ENCODE assay signal across 8 cellular contexts in the genomic region with DNA sequence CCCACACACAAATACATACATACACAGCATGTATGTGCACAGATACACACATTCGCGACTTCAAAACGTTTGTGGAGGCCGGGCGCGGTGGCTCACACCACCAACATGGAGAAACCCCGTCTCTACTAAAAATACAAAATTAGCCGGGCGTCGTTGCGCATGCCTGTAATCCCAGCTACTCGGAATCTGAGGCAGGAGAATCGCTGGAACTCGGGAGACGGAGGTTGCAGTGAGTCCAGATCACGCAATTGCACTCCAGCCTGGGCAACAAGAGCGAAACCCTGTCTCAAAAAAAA. TPM values are rescaled to one million over a fixed set of nuclear protein-coding genes. Genes with fewer than 3 reads are reported as not detected.
A peak's percentile ranks its signal among the peaks of the same experiment; 100 is the strongest.
DNase-seq lines count a peak whose midpoint lies in the region; ATAC-seq, FAIRE-seq and TF ChIP-seq lines count a peak whose summit lies in the region.
"Not testable (repeated sequence)": the region's sequence is repeated elsewhere in the genome, so short reads cannot be mapped to it uniquely, and the experiment has no call there.
"Had no signal": no experiment of that assay in that cellular context is flagged by ENCODE, and none has a peak within 500 bp of the region (broad histone marks: within the 10 kb centered on the region; RNA-seq: fewer than 3 reads in every experiment).

No MANE protein-coding gene starts in this region.

- not testable (repeated sequence) for H3K27me3 ChIP-seq in BLaER1 treated with 17β-estradiol and CSF1 and Interleukin-3, amounts not matched to agents 10 nM and 100 nM; DND-41 (ENCODE audit: insufficient read depth, low read length, poor library complexity); keratinocyte (ENCODE audit: control insufficient read depth, extremely low read depth, insufficient read depth, low read length)

- not testable (repeated sequence) for H2AFZ ChIP-seq in DND-41 (ENCODE audit: low read depth, low read length); keratinocyte (ENCODE audit: control insufficient read depth, low read length)

- DNase-seq in DND-41; T-helper 17 cell; keratinocyte (ENCODE audit: low read depth, low spot score); natural killer cell: not testable (repeated sequence)

- H3K4me3 Mint-ChIP-seq in T-helper 17 cell; dendritic cell treated with granulocyte-macrophage colony-stimulating factor and Interleukin-4, amounts not matched to agents 40 ng/mL and 50 ng/mL, for 4 days; natural killer cell: not testable (repeated sequence)
- peak overlapping the region; percentile 60 for H3K4me3 Mint-ChIP-seq in activated T-helper 17 cell treated with anti-CD3 and anti-CD28 coated beads, Interleukin-2, amount 50 U/mL, for 72 hours

- H4K20me1 ChIP-seq in BLaER1 treated with 17β-estradiol and CSF1 and Interleukin-3, amounts not matched to agents 10 nM and 100 nM: peaks cover 0 to 40% (median 10%) of the 10 kb centered on the region in 11 experiments; a peak in 11 of 22 replicates
- not testable (repeated sequence) for H4K20me1 ChIP-seq in DND-41 (ENCODE audit: insufficient read depth, low read length); keratinocyte (ENCODE audit: control insufficient read depth, extremely low read depth, insufficient read depth, low read length)

- not testable (repeated sequence) for H3K36me3 Mint-ChIP-seq in T-helper 17 cell (ENCODE audit: low read depth); natural killer cell
- peaks cover 19% of the 10 kb centered on the region for H3K36me3 Mint-ChIP-seq in activated T-helper 17 cell treated with anti-CD3 and anti-CD28 coated beads, Interleukin-2, amount 50 U/mL, for 72 hours (ENCODE audit: low read depth)
- peaks cover 40% of the 10 kb centered on the region for H3K36me3 Mint-ChIP-seq in dendritic cell treated with granulocyte-macrophage colony-stimulating factor and Interleukin-4, amounts not matched to agents 40 ng/mL and 50 ng/mL, for 4 days (ENCODE audit: low read depth)

- H3K9me3 Mint-ChIP-seq in activated T-helper 17 cell treated with anti-CD3 and anti-CD28 coated beads, Interleukin-2, amount 50 U/mL, for 72 hours; dendritic cell treated with granulocyte-macrophage colony-stimulating factor and Interleukin-4, amounts not matched to agents 40 ng/mL and 50 ng/mL, for 4 days; natural killer cell: not testable (repeated sequence)

- H3K27ac Mint-ChIP-seq in T-helper 17 cell (peak overlapping the region; percentile 90), natural killer cell (peak overlapping the region; percentile 84 to 98)
- peak overlapping the region; percentile 67 for H3K27ac Mint-ChIP-seq in activated T-helper 17 cell treated with anti-CD3 and anti-CD28 coated beads, Interleukin-2, amount 50 U/mL, for 72 hours
- H3K27ac Mint-ChIP-seq in dendritic cell treated with granulocyte-macrophage colony-stimulating factor and Interleukin-4, amounts not matched to agents 40 ng/mL and 50 ng/mL, for 4 days: peak overlapping the region; percentile 10

- not testable (repeated sequence) for H3K79me2 ChIP-seq in DND-41 (ENCODE audit: insufficient read depth, low read length); keratinocyte (ENCODE audit: control insufficient read depth, insufficient read depth, low read length)

- H3K36me3 ChIP-seq in BLaER1 treated with 17β-estradiol and CSF1 and Interleukin-3, amounts not matched to agents 10 nM and 100 nM: peaks cover 26 to 42% (median 36%) of the 10 kb centered on the region in 11 experiments
- H3K36me3 ChIP-seq in DND-41 (ENCODE audit: insufficient read depth, low read length) (peaks cover 19% of the 10 kb centered on the region), keratinocyte (ENCODE audit: control insufficient read depth in 2 of 2, extremely low read depth in 1 of 2, insufficient read depth in 2 of 2, low read length in 2 of 2) (peaks cover 10 to 13% of the 10 kb centered on the region in 2 experiments)

- FAIRE-seq in keratinocyte (lab: Jason Lieb, UNC): not testable (repeated sequence)

- H3K4me2 ChIP-seq in BLaER1 treated with 17β-estradiol and CSF1 and Interleukin-3, amounts not matched to agents 10 nM and 100 nM: peak overlapping the region in 8 of 11 experiments; percentile 39 to 92 (median 82); a peak in 9 of 22 replicates
- not testable (repeated sequence) for H3K4me2 ChIP-seq in DND-41 (ENCODE audit: insufficient read depth, low read length); keratinocyte (ENCODE audit: control insufficient read depth, extremely low read depth, insufficient read depth, low read depth, low read length)

- not testable (repeated sequence) for H3K9me1 ChIP-seq in keratinocyte (ENCODE audit: control insufficient read depth, extremely low read depth, insufficient read depth, low read length)

- not testable (repeated sequence) for ATAC-seq in DND-41 (ENCODE audit: insufficient read depth, low read depth); T-helper 17 cell; activated T-helper 17 cell treated with anti-CD3 and anti-CD28 coated beads, Interleukin-2, amount 50 U/mL, for 72 hours (replicated peaks); natural killer cell

- dilution Hi-C loops in keratinocyte (cut with MboI; ENCODE audit: extremely low pct_ligation_motif_present, low sequenced_read_pairs): not testable (repeated sequence)

- not testable (repeated sequence) for TF ChIP-seq CTCF in DND-41 (IDR thresholded peaks at IDR 0.05; ENCODE audit: borderline replicate concordance, extremely low read depth, low read length, poor library complexity, severe bottlenecking); keratinocyte (optimal IDR thresholded peaks at IDR 0.05 in 1 of 3, IDR thresholded peaks at IDR 0.05 in 1 of 3, conservative IDR thresholded peaks at IDR 0.05 in 1 of 3; ENCODE audit: extremely low read depth in 1 of 3, insufficient read depth in 2 of 3, low read length in 3 of 3); natural killer cell (IDR thresholded peaks at IDR 0.05)

- not testable (repeated sequence) for H3K9me3 ChIP-seq in BLaER1 treated with 17β-estradiol and CSF1 and Interleukin-3, amounts not matched to agents 10 nM and 100 nM (replicated peaks in 1 of 11); DND-41 (ENCODE audit: insufficient read depth, low read length, severe bottlenecking); T-helper 17 cell (ENCODE audit: control insufficient read depth, low read length, poor library complexity, severe bottlenecking); keratinocyte (ENCODE audit: control insufficient read depth, low read depth, low read length)

- H3K4me3 ChIP-seq in BLaER1 treated with 17β-estradiol and CSF1 and Interleukin-3, amounts not matched to agents 10 nM and 100 nM; DND-41 (ENCODE audit: low read depth in 1 of 2, low read length in 2 of 2); keratinocyte (ENCODE audit: control insufficient read depth in 2 of 3, extremely low read depth in 1 of 3, insufficient read depth in 2 of 3, low read depth in 1 of 3, low read length in 3 of 3): not testable (repeated sequence)

- intact Hi-C loops in dendritic cell treated with granulocyte-macrophage colony-stimulating factor and Interleukin-4, amounts not matched to agents 40 ng/mL and 50 ng/mL, for 4 days (cut with micrococcal nuclease): loop anchor here (1.0 to 10.0 kb wide), 4 partner anchors 89 to 302 kb away; no protein-coding TSS in a partner anchor
- intact Hi-C loops in natural killer cell (cut with micrococcal nuclease): loop anchor here (1.0 to 2.0 kb wide), 3 partner anchors 221 to 302 kb away; no protein-coding TSS in a partner anchor

- H3K4me1 Mint-ChIP-seq in T-helper 17 cell (peaks cover 26% of the 10 kb centered on the region), natural killer cell (peaks cover 30 to 58% of the 10 kb centered on the region in 2 donors)
- peaks cover 13% of the 10 kb centered on the region for H3K4me1 Mint-ChIP-seq in activated T-helper 17 cell treated with anti-CD3 and anti-CD28 coated beads, Interleukin-2, amount 50 U/mL, for 72 hours
- H3K4me1 Mint-ChIP-seq in dendritic cell treated with granulocyte-macrophage colony-stimulating factor and Interleukin-4, amounts not matched to agents 40 ng/mL and 50 ng/mL, for 4 days (ENCODE audit: low read depth): peaks cover 35% of the 10 kb centered on the region

- H3K4me1 ChIP-seq in BLaER1 treated with 17β-estradiol and CSF1 and Interleukin-3, amounts not matched to agents 10 nM and 100 nM: peaks cover 54 to 86% (median 80%) of the 10 kb centered on the region in 10 experiments
- not testable (repeated sequence) for H3K4me1 ChIP-seq in DND-41 (ENCODE audit: insufficient read depth, low read length)
- H3K4me1 ChIP-seq in keratinocyte (ENCODE audit: control insufficient read depth, extremely low read depth, insufficient read depth, low read length): peaks cover 48% of the 10 kb centered on the region

- H3K9ac ChIP-seq in BLaER1 treated with 17β-estradiol and CSF1 and Interleukin-3, amounts not matched to agents 10 nM and 100 nM: peak overlapping the region in 1 of 11 experiments; percentile 33; a peak in 2 of 22 replicates
- not testable (repeated sequence) for H3K9ac ChIP-seq in DND-41 (ENCODE audit: low read depth, low read length); keratinocyte (ENCODE audit: control insufficient read depth, extremely low read depth, insufficient read depth, low read length)

- not testable (repeated sequence) for H3K27me3 Mint-ChIP-seq in T-helper 17 cell; activated T-helper 17 cell treated with anti-CD3 and anti-CD28 coated beads, Interleukin-2, amount 50 U/mL, for 72 hours; natural killer cell (ENCODE audit: low read depth in 2 of 2)
- peaks cover 18% of the 10 kb centered on the region for H3K27me3 Mint-ChIP-seq in dendritic cell treated with granulocyte-macrophage colony-stimulating factor and Interleukin-4, amounts not matched to agents 40 ng/mL and 50 ng/mL, for 4 days

- H3K27ac ChIP-seq in BLaER1 treated with 17β-estradiol and CSF1 and Interleukin-3, amounts not matched to agents 10 nM and 100 nM: not testable (repeated sequence)
- peak overlapping the region; percentile 30; the same call in 1 of the 2 replicates for H3K27ac ChIP-seq in DND-41 (ENCODE audit: low read length)
- H3K27ac ChIP-seq in keratinocyte (ENCODE audit: control insufficient read depth, insufficient read depth, low read length): peak overlapping the region; percentile 5

RNA-seq across cellular contexts. Expression of gene IL21R, which starts 55.6 kb away (rescaled TPM):
- 10 to 100 TPM; 17.6 to 26.4 TPM for total RNA-seq in T-helper 17 cell
- total RNA-seq in activated T-helper 17 cell treated with anti-CD3 and anti-CD28 coated beads, Interleukin-2, amount 50 U/mL, for 72 hours: 10 to 100 TPM; 41.8 to 53.6 TPM
- 0.09 to 0.12 TPM (median 0.12 TPM) in 3 replicates for polyA plus RNA-seq in keratinocyte
- not detected for polyA plus RNA-seq in keratinocyte (2011; ENCODE audit: low read depth)
- 0.05 and 0.06 TPM in 2 replicates for polyA plus RNA-seq in keratinocyte (2011; cell fraction: cytosol; rRNA removed)
- polyA plus RNA-seq in keratinocyte (2011; cell fraction: nucleus; rRNA removed): 0.10 and 0.13 TPM in 2 replicates
- 0.16 TPM in 1 of 2 replicates, not detected in the other for polyA plus RNA-seq in keratinocyte (2012; ENCODE audit: low replicate concordance)
- polyA minus RNA-seq in keratinocyte: 0.06 to 0.33 TPM (median 0.26 TPM) in 3 replicates
- polyA minus RNA-seq in keratinocyte (2011; cell fraction: cytosol; rRNA and poly(A)+ RNA removed): not detected
- 0.16 TPM in 1 of 2 replicates, not detected in the other for polyA minus RNA-seq in keratinocyte (2011; cell fraction: nucleus; rRNA and poly(A)+ RNA removed)
- 10 to 100 TPM; 24.3 to 45.7 (median 26.5) TPM for total RNA-seq in natural killer cell
- total RNA-seq: Daoy had no signal

Comparison
In these comparisons a context has a peak if more than half of its experiments do, and no peak if none do; other contexts are left out.
1. H3K27ac Mint-ChIP-seq: peak in every context shown above with its lines; median percentile 91 in natural killer cell; 90 in T-helper 17 cell; 67 in activated T-helper 17 cell treated with anti-CD3 and anti-CD28 coated beads, Interleukin-2, amount 50 U/mL, for 72 hours; 10 in dendritic cell treated with granulocyte-macrophage colony-stimulating factor and Interleukin-4, amounts not matched to agents 40 ng/mL and 50 ng/mL, for 4 days.